Comparison of ENCODE assay signal across 14 cellular contexts in the genomic region with DNA sequence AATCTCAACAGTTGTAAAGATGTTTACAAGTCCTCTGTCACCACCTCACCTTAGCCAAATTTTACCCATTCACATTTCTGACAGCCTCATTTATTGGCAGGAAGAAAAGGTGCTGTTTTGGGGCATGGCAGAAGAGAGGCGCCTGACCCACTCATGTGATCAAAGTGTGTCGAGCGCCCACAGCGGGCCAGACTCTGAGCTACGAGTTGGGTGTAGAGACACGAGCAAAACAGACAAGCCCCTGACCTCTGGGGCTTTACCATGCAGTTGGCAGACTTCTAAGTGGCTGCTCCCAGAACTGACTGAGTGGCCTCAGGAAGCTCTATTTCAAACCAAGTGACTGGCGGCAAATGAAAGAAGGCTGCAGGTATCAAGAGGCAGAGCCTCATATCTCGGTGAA.
DNase-seq lines count a peak whose midpoint lies in the region; ATAC-seq and TF ChIP-seq lines count a peak whose summit lies in the region.
"Had no signal": no experiment of that assay in that cellular context is flagged by ENCODE, and none has a peak within 500 bp of the region (broad histone marks: within the 10 kb centered on the region; RNA-seq: fewer than 3 reads in every experiment).

No MANE protein-coding gene starts in this region.

- intact Hi-C loops in dendritic cell treated with granulocyte-macrophage colony-stimulating factor and Interleukin-4, amounts not matched to agents 40 ng/mL and 50 ng/mL, for 4 days (cut with micrococcal nuclease): no loop called here

- peaks cover 16% of the 10 kb centered on the region for H3K27me3 Mint-ChIP-seq in dendritic cell treated with granulocyte-macrophage colony-stimulating factor and Interleukin-4, amounts not matched to agents 40 ng/mL and 50 ng/mL, for 4 days
- no peaks in the 10 kb centered on the region for H3K27me3 Mint-ChIP-seq in osteocyte (ENCODE audit: unreplicated experiment)
- H3K27me3 Mint-ChIP-seq: stimulated activated naive CD8-positive, alpha-beta T cell treated with anti-CD3 and anti-CD28 coated beads, Interleukin-15, Interleukin-2, amounts not matched to agents 100 ng/mL and 50 ng/mL, for 24 hours had no signal

- no peaks in the 10 kb centered on the region for H3K9me3 Mint-ChIP-seq in dendritic cell treated with granulocyte-macrophage colony-stimulating factor and Interleukin-4, amounts not matched to agents 40 ng/mL and 50 ng/mL, for 4 days
- H3K9me3 Mint-ChIP-seq in osteocyte (ENCODE audit: unreplicated experiment): peaks cover 3% of the 10 kb centered on the region

- peak overlapping the region; percentile 75 for H3K27ac Mint-ChIP-seq in dendritic cell treated with granulocyte-macrophage colony-stimulating factor and Interleukin-4, amounts not matched to agents 40 ng/mL and 50 ng/mL, for 4 days
- peak overlapping the region; percentile 47 for H3K27ac Mint-ChIP-seq in osteocyte (ENCODE audit: unreplicated experiment)

- H3K36me3 Mint-ChIP-seq in dendritic cell treated with granulocyte-macrophage colony-stimulating factor and Interleukin-4, amounts not matched to agents 40 ng/mL and 50 ng/mL, for 4 days (ENCODE audit: low read depth): no peaks in the 10 kb centered on the region
- H3K36me3 Mint-ChIP-seq in osteocyte (ENCODE audit: unreplicated experiment): no peaks in the 10 kb centered on the region
- H3K36me3 Mint-ChIP-seq: CD4-positive, CD25-positive, alpha-beta regulatory T cell had no signal

- no peak overlapping the region for H3K4me3 ChIP-seq in GM12865 (ENCODE audit: low read depth, low read length)
- H3K4me3 ChIP-seq: HAP-1 had no signal

- DNase-seq in GM12865 (ENCODE audit: low read depth): peak; percentile 35
- peak; percentile 18 for DNase-seq in NCI-H69 (lab: John Stamatoyannopoulos, UW)
- no peak for DNase-seq in osteocyte (ENCODE audit: extremely low spot score, unreplicated experiment)
- no peak for DNase-seq in stimulated activated CD4-positive, alpha-beta T cell treated with anti-CD3 and anti-CD28 coated beads, Interleukin-4, amount 100 ng/mL, for 4 hours
- no peak for DNase-seq in AG20443 (ENCODE audit: low spot score)
- DNase-seq: activated CD4-positive, alpha-beta T cell treated with anti-CD3 and anti-CD28 coated beads, Interleukin-2, amount 50 U/mL, for 1 hour; activated effector memory CD4-positive, alpha-beta T cell treated with anti-CD3 and anti-CD28 coated beads, Interleukin-2, amount 50 U/mL, for 16 hours; GDM1; kidney glomerular epithelial cell had no signal

- TF ChIP-seq CTCF in GM12865 (IDR thresholded peaks at IDR 0.05; ENCODE audit: insufficient read depth, low read depth, low read length, missing control alignments) (no peak), osteocyte (IDR thresholded peaks at IDR 0.05) (no peak)

- H3K4me3 Mint-ChIP-seq in dendritic cell treated with granulocyte-macrophage colony-stimulating factor and Interleukin-4, amounts not matched to agents 40 ng/mL and 50 ng/mL, for 4 days: no peak overlapping the region
- H3K4me3 Mint-ChIP-seq in osteocyte (ENCODE audit: unreplicated experiment): no peak overlapping the region

- peaks cover 73% of the 10 kb centered on the region for H3K4me1 Mint-ChIP-seq in dendritic cell treated with granulocyte-macrophage colony-stimulating factor and Interleukin-4, amounts not matched to agents 40 ng/mL and 50 ng/mL, for 4 days (ENCODE audit: low read depth)
- H3K4me1 Mint-ChIP-seq in osteocyte (ENCODE audit: unreplicated experiment): peaks cover 50% of the 10 kb centered on the region

- ATAC-seq in GM18909 (IDR thresholded peaks at IDR 0.05; ENCODE audit: poor library complexity, unreplicated experiment): no peak

Comparison
In these comparisons a context has a peak if more than half of its experiments do, and no peak if none do; other contexts are left out.
1. DNase-seq: peak in GM12865 (single experiment) and NCI-H69 (single experiment); none in osteocyte (single experiment), stimulated activated CD4-positive, alpha-beta T cell treated with anti-CD3 and anti-CD28 coated beads, Interleukin-4, amount 100 ng/mL, for 4 hours (0 of 2) and AG20443 (single experiment).